ENCODE assay signal across 2 cellular contexts in the genomic region with DNA sequence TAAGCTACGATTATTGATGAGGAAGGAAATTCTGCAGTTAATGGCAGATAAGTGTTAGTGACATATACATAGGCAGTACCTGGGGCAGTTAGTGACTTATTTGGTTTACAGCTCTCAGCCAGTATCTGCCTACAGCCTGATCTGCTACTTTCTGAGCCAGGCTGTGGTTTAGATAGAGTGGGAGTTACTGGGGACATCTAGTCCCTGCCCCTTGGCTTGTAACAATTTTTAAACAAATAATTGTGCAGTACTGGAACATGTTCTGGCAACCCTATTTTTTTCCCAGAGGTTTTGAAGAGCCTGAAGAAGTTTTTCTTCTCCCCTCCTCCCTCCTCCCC.
TF ChIP-seq lines count a peak whose summit lies in the region.

No MANE protein-coding gene starts in this region.

TF ChIP-seq in SK-N-SH, 30 proteins besides CTCF, POLR2A, EP300 and RAD21 (continued from another document):
- TF ChIP-seq, protein P1, sequence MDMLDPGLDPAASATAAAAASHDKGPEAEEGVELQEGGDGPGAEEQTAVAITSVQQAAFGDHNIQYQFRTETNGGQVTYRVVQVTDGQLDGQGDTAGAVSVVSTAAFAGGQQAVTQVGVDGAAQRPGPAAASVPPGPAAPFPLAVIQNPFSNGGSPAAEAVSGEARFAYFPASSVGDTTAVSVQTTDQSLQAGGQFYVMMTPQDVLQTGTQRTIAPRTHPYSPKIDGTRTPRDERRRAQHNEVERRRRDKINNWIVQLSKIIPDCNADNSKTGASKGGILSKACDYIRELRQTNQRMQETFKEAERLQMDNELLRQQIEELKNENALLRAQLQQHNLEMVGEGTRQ (IDR thresholded peaks at IDR 0.05; ENCODE audit: borderline replicate concordance, low read depth, low read length): no peak

TF ChIP-seq in SK-N-SH treated with all-trans-retinoic acid at 6 μM for 48 hours, 23 proteins besides CTCF, POLR2A, EP300 and RAD21 (continued from another document):
- TF ChIP-seq TSHZ2 (CRISPR knock-in tag; IDR thresholded peaks at IDR 0.05) (no peak), CSRNP3 (CRISPR knock-in tag; IDR thresholded peaks at IDR 0.05) (no peak), TOX (CRISPR knock-in tag; IDR thresholded peaks at IDR 0.05; ENCODE audit: borderline replicate concordance) (no peak), SNAI2 (CRISPR knock-in tag; IDR thresholded peaks at IDR 0.05) (no peak), ZNF70 (CRISPR knock-in tag; IDR thresholded peaks at IDR 0.05) (no peak), GLIS3 (CRISPR knock-in tag; IDR thresholded peaks at IDR 0.05) (no peak), ESRRG (CRISPR knock-in tag; IDR thresholded peaks at IDR 0.05) (no peak), ZFP3 (CRISPR knock-in tag; IDR thresholded peaks at IDR 0.05) (no peak), ZFP30 (CRISPR knock-in tag; IDR thresholded peaks at IDR 0.05) (no peak), CSDC2 (CRISPR knock-in tag; IDR thresholded peaks at IDR 0.05) (no peak)
- TF ChIP-seq, protein P2, sequence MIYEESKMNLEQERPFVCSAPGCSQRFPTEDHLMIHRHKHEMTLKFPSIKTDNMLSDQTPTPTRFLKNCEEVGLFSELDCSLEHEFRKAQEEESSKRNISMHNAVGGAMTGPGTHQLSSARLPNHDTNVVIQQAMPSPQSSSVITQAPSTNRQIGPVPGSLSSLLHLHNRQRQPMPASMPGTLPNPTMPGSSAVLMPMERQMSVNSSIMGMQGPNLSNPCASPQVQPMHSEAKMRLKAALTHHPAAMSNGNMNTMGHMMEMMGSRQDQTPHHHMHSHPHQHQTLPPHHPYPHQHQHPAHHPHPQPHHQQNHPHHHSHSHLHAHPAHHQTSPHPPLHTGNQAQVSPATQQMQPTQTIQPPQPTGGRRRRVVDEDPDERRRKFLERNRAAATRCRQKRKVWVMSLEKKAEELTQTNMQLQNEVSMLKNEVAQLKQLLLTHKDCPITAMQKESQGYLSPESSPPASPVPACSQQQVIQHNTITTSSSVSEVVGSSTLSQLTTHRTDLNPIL (CRISPR knock-in tag; IDR thresholded peaks at IDR 0.05; ENCODE audit: low read depth): no peak
